ENCODE assay signal across 28 cellular contexts in the genomic region with DNA sequence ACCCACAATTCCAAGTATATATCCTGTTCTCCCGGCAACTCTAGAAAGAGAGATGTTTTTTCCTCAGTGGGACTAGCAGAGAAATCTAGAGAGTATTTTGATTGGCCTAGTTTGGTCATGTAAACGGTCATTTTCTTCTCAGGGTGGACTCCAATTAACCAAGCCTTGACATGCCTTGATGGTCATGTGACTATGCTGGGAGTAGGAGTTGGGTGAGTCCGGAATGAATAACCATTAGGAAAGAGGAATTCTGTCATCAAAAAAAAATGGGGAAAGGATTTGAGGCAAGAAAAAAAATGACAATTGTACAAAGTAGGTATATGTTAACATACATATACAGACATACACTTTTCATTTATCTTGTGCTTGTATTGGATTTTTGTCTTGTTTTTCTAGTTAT.
"Had no signal": no experiment of that assay in that cellular context is flagged by ENCODE, and none has a peak within 500 bp of the region (broad histone marks: within the 10 kb centered on the region; RNA-seq: fewer than 3 reads in every experiment).

No MANE protein-coding gene starts in this region.

- H3K9me3 ChIP-seq: adrenal gland, body of pancreas, gastroesophageal sphincter, heart right ventricle had no signal

- H3K4me1 ChIP-seq: adrenal gland, body of pancreas, gastroesophageal sphincter, heart right ventricle had no signal

- DNase-seq: activated B cell treated with CpG ODN at 0.5 μM for 24 hours; activated CD4-positive, alpha-beta T cell treated with anti-CD3 and anti-CD28 coated beads for 48 hours; activated CD4-positive, alpha-beta T cell treated with anti-CD3 and anti-CD28 coated beads, Interleukin-2, amount 50 U/mL, for 1 hour; activated CD4-positive, alpha-beta T cell treated with anti-CD3 and anti-CD28 coated beads, Interleukin-2, amount 50 U/mL, for 48 hours; activated CD8-positive, alpha-beta memory T cell treated with anti-CD3 and anti-CD28 coated beads for 24 hours; activated CD8-positive, alpha-beta T cell treated with anti-CD3 and anti-CD28 coated beads for 36 hours; activated effector memory CD4-positive, alpha-beta T cell treated with anti-CD3 and anti-CD28 coated beads, Interleukin-2, amount 50 U/mL, for 16 hours; activated naive CD4-positive, alpha-beta T cell treated with anti-CD3 and anti-CD28 coated beads for 36 hours; activated naive CD8-positive, alpha-beta T cell treated with anti-CD3 and anti-CD28 coated beads for 36 hours; activated naive CD8-positive, alpha-beta T cell treated with anti-CD3 and anti-CD28 coated beads, Interleukin-2, amount 50 U/mL, for 24 hours; activated T-cell treated with anti-CD3 and anti-CD28 coated beads, Interleukin-2, amount 50 U/mL, for 4 hours; adrenal gland; amygdala; aorta; body of pancreas; dorsolateral prefrontal cortex; effector memory CD4-positive, alpha-beta T cell; endodermal cell; foreskin melanocyte; heart right ventricle; T-helper 1 cell; T-helper 17 cell; T1000 had no signal

- H3K27ac ChIP-seq: adrenal gland, body of pancreas, coronary artery, dorsolateral prefrontal cortex, gastroesophageal sphincter, heart right ventricle, WERI-Rb-1 had no signal

- H3K27me3 ChIP-seq: adrenal gland, body of pancreas, dorsolateral prefrontal cortex, gastroesophageal sphincter, heart right ventricle had no signal

- ATAC-seq: activated CD4-positive, CD25-positive, alpha-beta regulatory T cell treated with anti-CD3 and anti-CD28 coated beads, Interleukin-2, amount 50 U/mL, for 24 hours; activated CD8-positive, alpha-beta T cell treated with anti-CD3 and anti-CD28 coated beads for 36 hours; activated naive CD8-positive, alpha-beta T cell treated with anti-CD3 and anti-CD28 coated beads, Interleukin-2, amount 50 U/mL, for 24 hours; activated T-cell treated with anti-CD3 and anti-CD28 coated beads, Interleukin-2, amount 50 U/mL, for 4 hours; activated T-helper 17 cell treated with anti-CD3 and anti-CD28 coated beads, Interleukin-2, amount 50 U/mL, for 72 hours; body of pancreas; gastroesophageal sphincter; heart right ventricle; T-helper 17 cell had no signal

- H3K4me3 ChIP-seq: adrenal gland, body of pancreas, coronary artery, dorsolateral prefrontal cortex, gastroesophageal sphincter, heart right ventricle had no signal

- H3K36me3 ChIP-seq: adrenal gland, gastroesophageal sphincter, heart right ventricle, WERI-Rb-1 had no signal
